In genomic region chr10:132737390-132738048, GRCh38 we compare ENCODE assay signal across 21 cellular contexts. TPM values are rescaled to one million over a fixed set of nuclear protein-coding genes. Genes with fewer than 3 reads are reported as not detected.
DNase-seq lines count a peak whose midpoint lies in the region; ATAC-seq and TF ChIP-seq lines count a peak whose summit lies in the region.
"Had no signal": no experiment of that assay in that cellular context is flagged by ENCODE, and none has a peak within 500 bp of the region (broad histone marks: within the 10 kb centered on the region; RNA-seq: fewer than 3 reads in every experiment).

No MANE protein-coding gene starts in this region.

- H3K36me3 ChIP-seq in right atrium auricular region (peaks cover 7% of the 10 kb centered on the region), left ventricle myocardium inferior (peaks cover 16% of the 10 kb centered on the region), gastrocnemius medialis (no peaks in the 10 kb centered on the region)
- H3K36me3 ChIP-seq: BE2C had no signal

- POLR2A ChIA-PET in RWPE1 (lab: Yijun Ruan, JAX; ENCODE audit: low non-redundant PET): no interaction called here

- in situ Hi-C loops in gastrocnemius medialis (cut with MboI; ENCODE audit: low sequenced_read_pairs in 4 of 4): no loop called here

- ATAC-seq in Right ventricle myocardium superior (ENCODE audit: poor library complexity): peak; percentile 93
- peak; percentile 30 to 60 for ATAC-seq in gastrocnemius medialis
- no peak for ATAC-seq in GM19328 (IDR thresholded peaks at IDR 0.05; ENCODE audit: unreplicated experiment)
- no peak for ATAC-seq in HG03432 (IDR thresholded peaks at IDR 0.05; ENCODE audit: unreplicated experiment)
- ATAC-seq: GM12878, PC-3 had no signal

- no peaks in the 10 kb centered on the region for H3K27me3 ChIP-seq in right atrium auricular region
- H3K27me3 ChIP-seq in left ventricle myocardium inferior (ENCODE audit: low read depth): no peaks in the 10 kb centered on the region
- no peaks in the 10 kb centered on the region for H3K27me3 ChIP-seq in gastrocnemius medialis
- H3K27me3 ChIP-seq: BE2C, SJSA1 had no signal

- H3K27ac ChIP-seq in right atrium auricular region (no peak overlapping the region), left ventricle myocardium inferior (replicated peaks) (peak overlapping the region; percentile 55), gastrocnemius medialis (peak overlapping the region in 1 of 4 donors; percentile 39), RWPE1 (no peak overlapping the region)
- H3K27ac ChIP-seq: KMS-11, SJSA1 had no signal

- DNase-seq in Right ventricle myocardium superior (peak; percentile 71), right atrium auricular region (ENCODE audit: low spot score) (no peak), left ventricle myocardium inferior (peak; percentile 62), gastrocnemius medialis (peak; percentile 17 to 55), SKM-1 treated with dmso at 0.1 percent for 144 hours (lab: John Stamatoyannopoulos, UW; ENCODE audit: unreplicated experiment) (no peak), RWPE1 (ENCODE audit: low spot score) (no peak)
- DNase-seq: 8988T; BE2C; CD4-positive, alpha-beta memory T cell; DMS153; GF-D8; MV-4-11; NCI-H1930; NCI-H345; NCI-H524 treated with DMSO at 0.1 percent for 48 hours; PC-3 had no signal

- TF ChIP-seq POLR2A in gastrocnemius medialis (IDR thresholded peaks at IDR 0.05): no peak

- TF ChIP-seq CTCF in right atrium auricular region (IDR thresholded peaks at IDR 0.05): no peak
- no peak for TF ChIP-seq CTCF in left ventricle myocardium inferior (IDR thresholded peaks at IDR 0.05; ENCODE audit: borderline replicate concordance)
- TF ChIP-seq CTCF in gastrocnemius medialis (IDR thresholded peaks at IDR 0.05 in 4 of 5, conservative IDR thresholded peaks at IDR 0.05 in 1 of 5): no peak
- TF ChIP-seq CTCF in RWPE1 (conservative IDR thresholded peaks at IDR 0.05; ENCODE audit: low read depth): no peak

- H3K4me3 ChIP-seq in right atrium auricular region (no peak overlapping the region), left ventricle myocardium inferior (no peak overlapping the region), gastrocnemius medialis (no peak overlapping the region)
- H3K4me3 ChIP-seq: GM12878, SJSA1 had no signal

- no peaks in the 10 kb centered on the region for H3K4me1 ChIP-seq in right atrium auricular region
- peaks cover 20% of the 10 kb centered on the region for H3K4me1 ChIP-seq in left ventricle myocardium inferior
- H3K4me1 ChIP-seq in gastrocnemius medialis: peaks cover 0 to 5% of the 10 kb centered on the region in 2 donors

- CTCF ChIA-PET in RWPE1 (lab: Yijun Ruan, JAX): interaction anchor here (1.6 kb wide), 1 partner anchor 83 kb away, joined by 5 read pairs; no protein-coding TSS in a partner anchor

- intact Hi-C loops in Right ventricle myocardium superior (cut with DNase I) (loop anchor here (10.0 kb wide), 1 partner anchor 73 kb away; no protein-coding TSS in a partner anchor), left ventricle myocardium inferior (cut with micrococcal nuclease) (no loop called here), gastrocnemius medialis (cut with DNase I; ENCODE audit: low total_unique reads) (no loop called here)

- H3K9me3 ChIP-seq in right atrium auricular region: no peaks in the 10 kb centered on the region
- H3K9me3 ChIP-seq in left ventricle myocardium inferior (replicated peaks): no peaks in the 10 kb centered on the region
- no peaks in the 10 kb centered on the region for H3K9me3 ChIP-seq in gastrocnemius medialis
- H3K9me3 ChIP-seq: BE2C, SJSA1 had no signal

RNA-seq across cellular contexts. Expression of gene NKX6-2, which starts 48.4 kb away (rescaled TPM):
- total RNA-seq in Right ventricle myocardium superior (not detected), right atrium auricular region (not detected), left ventricle myocardium inferior (not detected), gastrocnemius medialis (under 1 TPM in 1 of 4 donors, not detected in 3; 0.09 TPM)
- total RNA-seq: CD4-positive, alpha-beta memory T cell; GM12878; PC-3; SJSA1 had no signal

Comparison
In these comparisons a context has a peak if more than half of its experiments do, and no peak if none do; other contexts are left out.
1. DNase-seq: peak in Right ventricle myocardium superior (single experiment), left ventricle myocardium inferior (single experiment) and gastrocnemius medialis (2 of 2); none in right atrium auricular region (single experiment), SKM-1 treated with dmso at 0.1 percent for 144 hours (single experiment) and RWPE1 (single experiment).
2. ATAC-seq: peak in Right ventricle myocardium superior (single experiment) and gastrocnemius medialis (2 of 2); none in GM19328 (single experiment) and HG03432 (single experiment).